In the genomic region with DNA sequence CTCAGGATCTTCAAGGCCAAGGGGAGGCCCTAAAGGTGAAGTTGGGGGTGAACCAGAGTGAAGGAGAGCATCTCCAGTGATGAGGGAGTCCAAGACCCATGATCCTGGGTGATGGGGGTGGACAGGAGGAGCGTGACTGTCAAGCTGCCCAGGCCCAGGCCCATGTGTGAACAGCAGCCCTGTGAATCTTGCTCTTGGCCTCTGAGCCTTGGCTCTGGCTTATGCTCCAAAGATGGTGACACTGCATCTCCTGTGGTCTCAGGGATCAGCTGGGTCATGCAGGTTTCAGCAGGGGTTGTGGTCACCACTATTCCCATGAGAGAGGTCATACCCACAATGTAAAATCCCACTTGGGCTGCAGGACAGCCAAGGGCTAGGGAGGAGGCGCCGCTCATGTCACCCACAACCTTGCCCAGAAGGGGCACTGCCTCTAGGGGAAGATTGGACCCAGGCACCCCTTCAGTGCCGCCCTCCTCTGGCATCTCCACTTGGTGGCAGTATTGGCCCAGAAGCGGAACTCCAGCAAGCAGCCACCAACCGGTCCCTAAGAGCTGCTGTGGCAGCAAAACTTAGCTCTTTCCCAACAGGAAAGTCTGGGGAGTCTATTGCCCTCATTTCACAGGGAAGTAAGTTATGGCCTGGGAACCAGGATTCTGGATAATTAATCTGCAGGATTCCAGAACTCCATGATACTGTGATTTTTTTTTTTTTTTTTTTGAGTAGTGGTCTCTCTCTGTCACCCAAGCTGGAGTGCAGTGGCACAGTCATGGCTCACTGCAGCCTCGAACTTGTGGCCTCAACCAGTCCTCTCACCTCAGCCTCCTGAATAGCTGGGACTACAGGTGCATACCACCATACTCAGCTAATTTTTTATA, we compare ENCODE assay signal across 1 cellular context.
TF ChIP-seq lines count a peak whose summit lies in the region.

No MANE protein-coding gene starts in this region.

TF ChIP-seq in GM12878, 131 proteins besides CTCF, POLR2A, EP300 and RAD21 (continued from another document):
- peak; percentile 74 for TF ChIP-seq SMC3 (IDR thresholded peaks at IDR 0.05; ENCODE audit: borderline replicate concordance, low read length)
- 0 out of 2 replicates have a peak, but pooled peaks have one; percentile 15 for TF ChIP-seq IRF4 (IDR thresholded peaks at IDR 0.05; ENCODE audit: low read depth, low read length)
- TF ChIP-seq NR2F1 (conservative IDR thresholded peaks at IDR 0.05): 0 out of 2 replicates have a peak, but pooled peaks have one; percentile 18
